1 cellular context compared by ENCODE assay signal in the genomic region with DNA sequence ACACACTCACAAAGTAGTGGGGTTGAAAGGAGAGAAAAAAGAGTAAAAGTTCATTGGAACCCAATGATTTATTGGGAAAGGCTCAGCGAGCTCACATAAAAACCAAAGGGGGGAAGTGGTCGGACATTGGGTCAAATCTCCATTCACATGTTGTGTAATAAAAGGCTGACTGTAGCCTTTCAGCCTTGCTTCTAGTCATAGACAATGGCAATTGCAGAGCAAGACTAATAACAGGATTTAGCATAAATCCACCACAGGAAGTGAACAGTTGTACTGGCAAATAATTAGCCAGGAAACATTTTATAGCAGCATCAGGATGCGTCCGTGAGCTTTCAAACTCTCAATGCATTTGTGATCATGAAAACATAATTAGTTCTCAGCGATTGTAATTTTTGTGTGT.
TF ChIP-seq lines count a peak whose summit lies in the region.

No MANE protein-coding gene starts in this region.

TF ChIP-seq in GM23338, 12 proteins besides CTCF, POLR2A, EP300 and RAD21 (continued from another document):
- TF ChIP-seq, protein P1, sequence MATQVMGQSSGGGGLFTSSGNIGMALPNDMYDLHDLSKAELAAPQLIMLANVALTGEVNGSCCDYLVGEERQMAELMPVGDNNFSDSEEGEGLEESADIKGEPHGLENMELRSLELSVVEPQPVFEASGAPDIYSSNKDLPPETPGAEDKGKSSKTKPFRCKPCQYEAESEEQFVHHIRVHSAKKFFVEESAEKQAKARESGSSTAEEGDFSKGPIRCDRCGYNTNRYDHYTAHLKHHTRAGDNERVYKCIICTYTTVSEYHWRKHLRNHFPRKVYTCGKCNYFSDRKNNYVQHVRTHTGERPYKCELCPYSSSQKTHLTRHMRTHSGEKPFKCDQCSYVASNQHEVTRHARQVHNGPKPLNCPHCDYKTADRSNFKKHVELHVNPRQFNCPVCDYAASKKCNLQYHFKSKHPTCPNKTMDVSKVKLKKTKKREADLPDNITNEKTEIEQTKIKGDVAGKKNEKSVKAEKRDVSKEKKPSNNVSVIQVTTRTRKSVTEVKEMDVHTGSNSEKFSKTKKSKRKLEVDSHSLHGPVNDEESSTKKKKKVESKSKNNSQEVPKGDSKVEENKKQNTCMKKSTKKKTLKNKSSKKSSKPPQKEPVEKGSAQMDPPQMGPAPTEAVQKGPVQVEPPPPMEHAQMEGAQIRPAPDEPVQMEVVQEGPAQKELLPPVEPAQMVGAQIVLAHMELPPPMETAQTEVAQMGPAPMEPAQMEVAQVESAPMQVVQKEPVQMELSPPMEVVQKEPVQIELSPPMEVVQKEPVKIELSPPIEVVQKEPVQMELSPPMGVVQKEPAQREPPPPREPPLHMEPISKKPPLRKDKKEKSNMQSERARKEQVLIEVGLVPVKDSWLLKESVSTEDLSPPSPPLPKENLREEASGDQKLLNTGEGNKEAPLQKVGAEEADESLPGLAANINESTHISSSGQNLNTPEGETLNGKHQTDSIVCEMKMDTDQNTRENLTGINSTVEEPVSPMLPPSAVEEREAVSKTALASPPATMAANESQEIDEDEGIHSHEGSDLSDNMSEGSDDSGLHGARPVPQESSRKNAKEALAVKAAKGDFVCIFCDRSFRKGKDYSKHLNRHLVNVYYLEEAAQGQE (IDR thresholded peaks at IDR 0.05; ENCODE audit: unreplicated experiment): no peak
- TF ChIP-seq, protein P2, sequence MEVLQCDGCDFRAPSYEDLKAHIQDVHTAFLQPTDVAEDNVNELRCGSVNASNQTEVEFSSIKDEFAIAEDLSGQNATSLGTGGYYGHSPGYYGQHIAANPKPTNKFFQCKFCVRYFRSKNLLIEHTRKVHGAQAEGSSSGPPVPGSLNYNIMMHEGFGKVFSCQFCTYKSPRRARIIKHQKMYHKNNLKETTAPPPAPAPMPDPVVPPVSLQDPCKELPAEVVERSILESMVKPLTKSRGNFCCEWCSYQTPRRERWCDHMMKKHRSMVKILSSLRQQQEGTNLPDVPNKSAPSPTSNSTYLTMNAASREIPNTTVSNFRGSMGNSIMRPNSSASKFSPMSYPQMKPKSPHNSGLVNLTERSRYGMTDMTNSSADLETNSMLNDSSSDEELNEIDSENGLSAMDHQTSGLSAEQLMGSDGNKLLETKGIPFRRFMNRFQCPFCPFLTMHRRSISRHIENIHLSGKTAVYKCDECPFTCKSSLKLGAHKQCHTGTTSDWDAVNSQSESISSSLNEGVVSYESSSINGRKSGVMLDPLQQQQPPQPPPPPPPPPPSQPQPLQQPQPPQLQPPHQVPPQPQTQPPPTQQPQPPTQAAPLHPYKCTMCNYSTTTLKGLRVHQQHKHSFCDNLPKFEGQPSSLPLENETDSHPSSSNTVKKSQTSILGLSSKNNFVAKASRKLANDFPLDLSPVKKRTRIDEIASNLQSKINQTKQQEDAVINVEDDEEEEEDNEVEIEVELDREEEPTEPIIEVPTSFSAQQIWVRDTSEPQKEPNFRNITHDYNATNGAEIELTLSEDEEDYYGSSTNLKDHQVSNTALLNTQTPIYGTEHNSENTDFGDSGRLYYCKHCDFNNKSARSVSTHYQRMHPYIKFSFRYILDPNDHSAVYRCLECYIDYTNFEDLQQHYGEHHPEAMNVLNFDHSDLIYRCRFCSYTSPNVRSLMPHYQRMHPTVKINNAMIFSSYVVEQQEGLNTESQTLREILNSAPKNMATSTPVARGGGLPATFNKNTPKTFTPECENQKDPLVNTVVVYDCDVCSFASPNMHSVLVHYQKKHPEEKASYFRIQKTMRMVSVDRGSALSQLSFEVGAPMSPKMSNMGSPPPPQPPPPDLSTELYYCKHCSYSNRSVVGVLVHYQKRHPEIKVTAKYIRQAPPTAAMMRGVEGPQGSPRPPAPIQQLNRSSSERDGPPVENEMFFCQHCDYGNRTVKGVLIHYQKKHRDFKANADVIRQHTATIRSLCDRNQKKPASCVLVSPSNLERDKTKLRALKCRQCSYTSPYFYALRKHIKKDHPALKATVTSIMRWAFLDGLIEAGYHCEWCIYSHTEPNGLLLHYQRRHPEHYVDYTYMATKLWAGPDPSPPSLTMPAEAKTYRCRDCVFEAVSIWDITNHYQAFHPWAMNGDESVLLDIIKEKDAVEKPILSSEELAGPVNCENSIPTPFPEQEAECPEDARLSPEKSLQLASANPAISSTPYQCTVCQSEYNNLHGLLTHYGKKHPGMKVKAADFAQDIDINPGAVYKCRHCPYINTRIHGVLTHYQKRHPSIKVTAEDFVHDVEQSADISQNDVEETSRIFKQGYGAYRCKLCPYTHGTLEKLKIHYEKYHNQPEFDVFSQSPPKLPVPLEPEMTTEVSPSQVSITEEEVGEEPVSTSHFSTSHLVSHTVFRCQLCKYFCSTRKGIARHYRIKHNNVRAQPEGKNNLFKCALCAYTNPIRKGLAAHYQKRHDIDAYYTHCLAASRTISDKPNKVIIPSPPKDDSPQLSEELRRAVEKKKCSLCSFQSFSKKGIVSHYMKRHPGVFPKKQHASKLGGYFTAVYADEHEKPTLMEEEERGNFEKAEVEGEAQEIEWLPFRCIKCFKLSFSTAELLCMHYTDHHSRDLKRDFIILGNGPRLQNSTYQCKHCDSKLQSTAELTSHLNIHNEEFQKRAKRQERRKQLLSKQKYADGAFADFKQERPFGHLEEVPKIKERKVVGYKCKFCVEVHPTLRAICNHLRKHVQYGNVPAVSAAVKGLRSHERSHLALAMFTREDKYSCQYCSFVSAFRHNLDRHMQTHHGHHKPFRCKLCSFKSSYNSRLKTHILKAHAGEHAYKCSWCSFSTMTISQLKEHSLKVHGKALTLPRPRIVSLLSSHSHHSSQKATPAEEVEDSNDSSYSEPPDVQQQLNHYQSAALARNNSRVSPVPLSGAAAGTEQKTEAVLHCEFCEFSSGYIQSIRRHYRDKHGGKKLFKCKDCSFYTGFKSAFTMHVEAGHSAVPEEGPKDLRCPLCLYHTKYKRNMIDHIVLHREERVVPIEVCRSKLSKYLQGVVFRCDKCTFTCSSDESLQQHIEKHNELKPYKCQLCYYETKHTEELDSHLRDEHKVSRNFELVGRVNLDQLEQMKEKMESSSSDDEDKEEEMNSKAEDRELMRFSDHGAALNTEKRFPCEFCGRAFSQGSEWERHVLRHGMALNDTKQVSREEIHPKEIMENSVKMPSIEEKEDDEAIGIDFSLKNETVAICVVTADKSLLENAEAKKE (CRISPR knock-in tag; IDR thresholded peaks at IDR 0.05): no peak
- TF ChIP-seq CREB1 (CRISPR knock-in tag; IDR thresholded peaks at IDR 0.05; ENCODE audit: low read depth): no peak
- no peak for TF ChIP-seq ZNF114 (CRISPR knock-in tag; IDR thresholded peaks at IDR 0.05)
- no peak for TF ChIP-seq EZH2phosphoT487 (IDR thresholded peaks at IDR 0.05; ENCODE audit: unreplicated experiment)
- TF ChIP-seq, protein P3, sequence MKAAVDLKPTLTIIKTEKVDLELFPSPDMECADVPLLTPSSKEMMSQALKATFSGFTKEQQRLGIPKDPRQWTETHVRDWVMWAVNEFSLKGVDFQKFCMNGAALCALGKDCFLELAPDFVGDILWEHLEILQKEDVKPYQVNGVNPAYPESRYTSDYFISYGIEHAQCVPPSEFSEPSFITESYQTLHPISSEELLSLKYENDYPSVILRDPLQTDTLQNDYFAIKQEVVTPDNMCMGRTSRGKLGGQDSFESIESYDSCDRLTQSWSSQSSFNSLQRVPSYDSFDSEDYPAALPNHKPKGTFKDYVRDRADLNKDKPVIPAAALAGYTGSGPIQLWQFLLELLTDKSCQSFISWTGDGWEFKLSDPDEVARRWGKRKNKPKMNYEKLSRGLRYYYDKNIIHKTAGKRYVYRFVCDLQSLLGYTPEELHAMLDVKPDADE (IDR thresholded peaks at IDR 0.05): no peak
- no peak for TF ChIP-seq NANOG (IDR thresholded peaks at IDR 0.05; ENCODE audit: borderline replicate concordance)
